Comparison of ENCODE assay signal across 8 cellular contexts in genomic region chr2:131493199-131494018, GRCh38. TPM values are rescaled to one million over a fixed set of nuclear protein-coding genes. Genes with fewer than 3 reads are reported as not detected.
A peak's percentile ranks its signal among the peaks of the same experiment; 100 is the strongest.
DNase-seq lines count a peak whose midpoint lies in the region; ATAC-seq and TF ChIP-seq lines count a peak whose summit lies in the region.

No MANE protein-coding gene starts in this region.

- H3K27ac ChIP-seq in KOPT-K1 (ENCODE audit: low read depth, low read length, poor library complexity, severe bottlenecking): peak overlapping the region; percentile 85
- peak overlapping the region; percentile 79 for H3K27ac ChIP-seq in caudate nucleus (ENCODE audit: low read depth, low read length)
- H3K27ac ChIP-seq in urinary bladder (ENCODE audit: low read depth): peak overlapping the region; percentile 95

- ATAC-seq in GM21717 (IDR thresholded peaks at IDR 0.05; ENCODE audit: unreplicated experiment): peak; percentile 22

- DNase-seq in GM06990 (ENCODE audit: extremely low read depth, insufficient read length) (no peak), caudate nucleus (lab: John Stamatoyannopoulos, UW) (peak in 3 of 61 donors; percentile 51 to 65 (median 58)), medulla oblongata (ENCODE audit: extremely low spot score) (peak; percentile 24), COLO668 (lab: John Stamatoyannopoulos, UW; ENCODE audit: unreplicated experiment) (no peak)
- DNase-seq in stimulated activated CD4-positive, alpha-beta T cell treated with anti-CD3 and anti-CD28 coated beads, Interleukin-15, amount 100 ng/mL, for 24 hours: no peak

- 1% methylated on average over 41 of the region's 41 CpGs for WGBS in urinary bladder

- no peak for TF ChIP-seq CTCF in GM06990 (IDR thresholded peaks at IDR 0.05; ENCODE audit: insufficient read depth, low read length, poor library complexity, severe bottlenecking)

- H3K9me3 ChIP-seq in KOPT-K1 (ENCODE audit: insufficient read depth, low read length, poor library complexity, severe bottlenecking): no peaks in the 10 kb centered on the region

- H3K36me3 ChIP-seq in GM06990 (ENCODE audit: control insufficient read depth, insufficient read depth, low read length) (peaks cover 1% of the 10 kb centered on the region), KOPT-K1 (ENCODE audit: insufficient read depth, low read length) (peaks cover 34% of the 10 kb centered on the region), urinary bladder (ENCODE audit: insufficient read depth) (no peaks in the 10 kb centered on the region)

- H3K27me3 ChIP-seq in GM06990 (replicated peaks; ENCODE audit: control insufficient read depth, insufficient read depth, low read length): no peaks in the 10 kb centered on the region

- peaks cover under 1% of the 10 kb centered on the region for H3K4me1 ChIP-seq in urinary bladder (ENCODE audit: insufficient read depth)

- H3K4me3 ChIP-seq in GM06990 (replicated peaks; ENCODE audit: low read depth, low read length) (peak overlapping the region; percentile 89), urinary bladder (ENCODE audit: low read depth, low read length) (peak overlapping the region; percentile 67)

RNA-seq across cellular contexts. Expression of gene MZT2A, which starts 1.2 kb away (rescaled TPM):
- total RNA-seq in urinary bladder: 37.4 TPM
- 148 TPM for polyA plus RNA-seq in urinary bladder

RNA-seq across cellular contexts. Expression of gene TUBA3D, which starts 17.5 kb away (rescaled TPM):
- total RNA-seq in urinary bladder: not detected
- not detected for polyA plus RNA-seq in urinary bladder

RNA-seq across cellular contexts. Expression of gene CCDC74A, which starts 34.3 kb away (rescaled TPM):
- 6.2 TPM for total RNA-seq in urinary bladder
- 21.3 TPM for polyA plus RNA-seq in urinary bladder
